Comparison of ENCODE assay signal across 34 cellular contexts in genomic region chr4:146482788-146483187, GRCh38.
"Had no signal": no experiment of that assay in that cellular context is flagged by ENCODE, and none has a peak within 500 bp of the region (broad histone marks: within the 10 kb centered on the region; RNA-seq: fewer than 3 reads in every experiment).

No MANE protein-coding gene starts in this region.

- H3K36me3 ChIP-seq: adrenal gland, ascending aorta, brain microvascular endothelial cell, breast epithelium, cardiac muscle cell had no signal

- DNase-seq: activated effector memory CD4-positive, alpha-beta T cell treated with anti-CD3 and anti-CD28 coated beads, Interleukin-2, amount 50 U/mL, for 16 hours; activated effector memory CD4-positive, alpha-beta T cell treated with Interleukin-2 at 50 U/mL for 16 hours; activated gamma-delta T cell; activated gamma-delta T cell treated with Interleukin-2 at 50 U/mL for 16 hours; activated naive CD4-positive, alpha-beta T cell; activated naive CD4-positive, alpha-beta T cell treated with anti-CD3 and anti-CD28 coated beads for 36 hours; activated naive CD4-positive, alpha-beta T cell treated with anti-CD3 and anti-CD28 coated beads, Interleukin-2, amount 10 ng/mL, durations not matched to agents 7 days and 5 days; activated naive CD4-positive, alpha-beta T cell treated with anti-CD3 and anti-CD28 coated beads, Interleukin-2, amount 50 U/mL, for 16 hours; activated naive CD4-positive, alpha-beta T cell treated with Interleukin-2 at 50 U/mL for 16 hours; activated naive CD8-positive, alpha-beta T cell treated with anti-CD3 and anti-CD28 coated beads for 36 hours; activated naive CD8-positive, alpha-beta T cell treated with anti-CD3 and anti-CD28 coated beads, Interleukin-2, amount 10 ng/mL, durations not matched to agents 7 days and 5 days; activated naive CD8-positive, alpha-beta T cell treated with anti-CD3 and anti-CD28 coated beads, Interleukin-2, amount 50 U/mL, for 24 hours; activated T-cell treated with anti-CD3 and anti-CD28 coated beads, Interleukin-2, amount 50 U/mL, for 1 hour; activated T-cell treated with anti-CD3 and anti-CD28 coated beads, Interleukin-2, amount 50 U/mL, for 24 hours; activated T-cell treated with anti-CD3 and anti-CD28 coated beads, Interleukin-2, amount 50 U/mL, for 4 hours; activated T-cell treated with anti-CD3 and anti-CD28 coated beads, Interleukin-2, amount 50 U/mL, for 48 hours; activated T-cell treated with anti-CD3 and anti-CD28 coated beads, Interleukin-2, amount 50 U/mL, for 72 hours; adrenal gland; amniotic stem cell; amygdala; anterior cingulate cortex; aorta; body of pancreas; brain microvascular endothelial cell; caudate nucleus; central memory CD4-positive, alpha-beta T cell; cerebellar nuclear complex had no signal

- FAIRE-seq: astrocyte, bronchial epithelial cell had no signal

- H3K9me3 ChIP-seq: body of pancreas had no signal

- H3K4me1 ChIP-seq: adrenal gland, ascending aorta, body of pancreas, breast epithelium had no signal

- H3K27ac ChIP-seq: adrenal gland, ascending aorta, body of pancreas, brain microvascular endothelial cell, breast epithelium, cardiac muscle cell had no signal

- H3K4me3 ChIP-seq: adrenal gland, ascending aorta, body of pancreas, breast epithelium, cardiac muscle cell had no signal

- H3K27me3 ChIP-seq: adrenal gland, ascending aorta, body of pancreas, brain microvascular endothelial cell, breast epithelium, cardiac muscle cell had no signal

- ATAC-seq: activated naive CD4-positive, alpha-beta T cell treated with anti-CD3 and anti-CD28 coated beads, Interleukin-2, amount 50 U/mL, for 72 hours; activated naive CD8-positive, alpha-beta T cell treated with anti-CD3 and anti-CD28 coated beads, Interleukin-2, amount 50 U/mL, for 24 hours; activated T-cell treated with anti-CD3 and anti-CD28 coated beads, Interleukin-2, amount 50 U/mL, for 4 hours; activated T-cell treated with anti-CD3 and anti-CD28 coated beads, Interleukin-2, amount 50 U/mL, for 72 hours; activated T-helper 17 cell treated with anti-CD3 and anti-CD28 coated beads, Interleukin-2, amount 50 U/mL, for 72 hours; body of pancreas had no signal
